ENCODE assay signal across 1 cellular context in the genomic region with DNA sequence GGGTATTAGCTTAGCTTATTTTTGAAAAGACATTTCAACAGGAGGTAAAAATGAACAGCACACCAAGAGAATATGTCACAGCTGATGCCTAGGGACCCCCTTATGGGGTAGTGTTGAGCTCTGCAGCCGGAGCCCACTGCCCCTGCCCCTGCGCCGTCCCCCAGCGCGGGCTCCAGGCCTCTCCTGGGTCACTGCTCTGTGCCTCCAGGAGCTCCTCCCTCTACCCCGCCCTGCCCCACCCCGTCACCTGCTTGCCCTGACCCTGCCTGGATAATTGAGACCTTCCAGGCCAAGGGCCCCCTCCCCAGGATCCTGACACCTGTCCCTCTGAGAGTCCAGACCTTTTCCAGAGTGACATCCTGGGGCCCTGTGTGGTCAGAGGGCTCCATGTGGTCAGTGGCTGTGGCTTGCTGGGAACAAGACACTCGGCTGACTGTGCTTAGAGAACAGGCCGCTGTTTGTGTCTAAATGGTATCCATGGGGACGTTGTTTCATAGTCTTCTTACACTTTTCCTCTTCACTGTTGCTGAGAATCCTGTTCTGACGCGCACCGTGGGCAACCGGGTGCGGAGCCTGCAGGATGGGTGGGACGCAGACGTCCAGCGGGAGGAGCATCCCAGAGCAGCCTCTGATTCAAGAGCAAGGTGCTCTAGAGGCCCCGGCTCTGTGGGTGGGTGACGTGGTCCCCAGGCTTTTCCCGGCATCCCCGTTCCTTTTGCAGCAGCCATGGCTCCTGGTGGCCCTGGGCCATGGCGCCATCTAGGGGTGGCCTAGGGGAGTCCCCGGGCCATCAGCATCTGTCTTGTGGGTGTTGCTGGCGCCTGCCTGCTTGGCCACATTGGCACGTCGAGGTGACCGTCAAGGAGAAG.
A peak's percentile ranks its signal among the peaks of the same experiment; 100 is the strongest.
TF ChIP-seq lines count a peak whose summit lies in the region.

No MANE protein-coding gene starts in this region.

TF ChIP-seq in K562, 482 proteins besides CTCF, POLR2A, EP300 and RAD21:
- TF ChIP-seq, protein P1, sequence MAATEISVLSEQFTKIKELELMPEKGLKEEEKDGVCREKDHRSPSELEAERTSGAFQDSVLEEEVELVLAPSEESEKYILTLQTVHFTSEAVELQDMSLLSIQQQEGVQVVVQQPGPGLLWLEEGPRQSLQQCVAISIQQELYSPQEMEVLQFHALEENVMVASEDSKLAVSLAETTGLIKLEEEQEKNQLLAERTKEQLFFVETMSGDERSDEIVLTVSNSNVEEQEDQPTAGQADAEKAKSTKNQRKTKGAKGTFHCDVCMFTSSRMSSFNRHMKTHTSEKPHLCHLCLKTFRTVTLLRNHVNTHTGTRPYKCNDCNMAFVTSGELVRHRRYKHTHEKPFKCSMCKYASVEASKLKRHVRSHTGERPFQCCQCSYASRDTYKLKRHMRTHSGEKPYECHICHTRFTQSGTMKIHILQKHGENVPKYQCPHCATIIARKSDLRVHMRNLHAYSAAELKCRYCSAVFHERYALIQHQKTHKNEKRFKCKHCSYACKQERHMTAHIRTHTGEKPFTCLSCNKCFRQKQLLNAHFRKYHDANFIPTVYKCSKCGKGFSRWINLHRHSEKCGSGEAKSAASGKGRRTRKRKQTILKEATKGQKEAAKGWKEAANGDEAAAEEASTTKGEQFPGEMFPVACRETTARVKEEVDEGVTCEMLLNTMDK (IDR thresholded peaks at IDR 0.05; ENCODE audit: borderline replicate concordance, insufficient read depth, low read depth, low read length, poor library complexity, severe bottlenecking): peak; percentile 57
- TF ChIP-seq, protein P2, sequence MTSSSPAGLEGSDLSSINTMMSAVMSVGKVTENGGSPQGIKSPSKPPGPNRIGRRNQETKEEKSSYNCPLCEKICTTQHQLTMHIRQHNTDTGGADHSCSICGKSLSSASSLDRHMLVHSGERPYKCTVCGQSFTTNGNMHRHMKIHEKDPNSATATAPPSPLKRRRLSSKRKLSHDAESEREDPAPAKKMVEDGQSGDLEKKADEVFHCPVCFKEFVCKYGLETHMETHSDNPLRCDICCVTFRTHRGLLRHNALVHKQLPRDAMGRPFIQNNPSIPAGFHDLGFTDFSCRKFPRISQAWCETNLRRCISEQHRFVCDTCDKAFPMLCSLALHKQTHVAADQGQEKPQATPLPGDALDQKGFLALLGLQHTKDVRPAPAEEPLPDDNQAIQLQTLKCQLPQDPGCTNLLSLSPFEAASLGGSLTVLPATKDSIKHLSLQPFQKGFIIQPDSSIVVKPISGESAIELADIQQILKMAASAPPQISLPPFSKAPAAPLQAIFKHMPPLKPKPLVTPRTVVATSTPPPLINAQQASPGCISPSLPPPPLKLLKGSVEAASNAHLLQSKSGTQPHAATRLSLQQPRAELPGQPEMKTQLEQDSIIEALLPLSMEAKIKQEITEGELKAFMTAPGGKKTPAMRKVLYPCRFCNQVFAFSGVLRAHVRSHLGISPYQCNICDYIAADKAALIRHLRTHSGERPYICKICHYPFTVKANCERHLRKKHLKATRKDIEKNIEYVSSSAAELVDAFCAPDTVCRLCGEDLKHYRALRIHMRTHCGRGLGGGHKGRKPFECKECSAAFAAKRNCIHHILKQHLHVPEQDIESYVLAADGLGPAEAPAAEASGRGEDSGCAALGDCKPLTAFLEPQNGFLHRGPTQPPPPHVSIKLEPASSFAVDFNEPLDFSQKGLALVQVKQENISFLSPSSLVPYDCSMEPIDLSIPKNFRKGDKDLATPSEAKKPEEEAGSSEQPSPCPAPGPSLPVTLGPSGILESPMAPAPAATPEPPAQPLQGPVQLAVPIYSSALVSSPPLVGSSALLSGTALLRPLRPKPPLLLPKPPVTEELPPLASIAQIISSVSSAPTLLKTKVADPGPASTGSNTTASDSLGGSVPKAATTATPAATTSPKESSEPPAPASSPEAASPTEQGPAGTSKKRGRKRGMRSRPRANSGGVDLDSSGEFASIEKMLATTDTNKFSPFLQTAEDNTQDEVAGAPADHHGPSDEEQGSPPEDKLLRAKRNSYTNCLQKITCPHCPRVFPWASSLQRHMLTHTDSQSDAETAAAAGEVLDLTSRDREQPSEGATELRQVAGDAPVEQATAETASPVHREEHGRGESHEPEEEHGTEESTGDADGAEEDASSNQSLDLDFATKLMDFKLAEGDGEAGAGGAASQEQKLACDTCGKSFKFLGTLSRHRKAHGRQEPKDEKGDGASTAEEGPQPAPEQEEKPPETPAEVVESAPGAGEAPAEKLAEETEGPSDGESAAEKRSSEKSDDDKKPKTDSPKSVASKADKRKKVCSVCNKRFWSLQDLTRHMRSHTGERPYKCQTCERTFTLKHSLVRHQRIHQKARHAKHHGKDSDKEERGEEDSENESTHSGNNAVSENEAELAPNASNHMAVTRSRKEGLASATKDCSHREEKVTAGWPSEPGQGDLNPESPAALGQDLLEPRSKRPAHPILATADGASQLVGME (CRISPR knock-in tag; IDR thresholded peaks at IDR 0.05): no peak
- TF ChIP-seq SRSF7 (optimal IDR thresholded peaks at IDR 0.05; ENCODE audit: low read depth, low read length): no peak
